8 cellular contexts compared by ENCODE assay signal in the genomic region with DNA sequence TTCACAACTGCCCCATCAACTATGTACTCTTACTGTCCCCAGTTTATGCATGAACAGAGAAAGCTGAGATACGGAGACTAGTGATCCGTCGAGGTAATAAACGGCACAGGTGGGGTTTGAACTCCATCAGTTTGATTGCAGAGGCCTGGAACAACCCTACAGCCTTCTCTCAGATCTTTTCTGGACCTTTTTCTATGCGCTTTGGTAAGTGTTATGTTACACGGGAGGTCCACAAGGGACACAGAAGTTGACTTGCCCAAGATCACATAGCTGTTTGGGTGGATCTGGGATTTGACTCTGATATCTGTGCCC. TPM values are rescaled to one million over a fixed set of nuclear protein-coding genes. Genes with fewer than 3 reads are reported as not detected.
DNase-seq lines count a peak whose midpoint lies in the region; ATAC-seq and TF ChIP-seq lines count a peak whose summit lies in the region.

No MANE protein-coding gene starts in this region.

- H3K36me3 ChIP-seq in BE2C: peaks cover 9% of the 10 kb centered on the region

- no peaks in the 10 kb centered on the region for H3K9me3 ChIP-seq in BE2C

- peaks cover 7 to 10% of the 10 kb centered on the region in 2 donors for H3K4me1 Mint-ChIP-seq in natural killer cell treated with Interleukin-12 subunit alpha and Interleukin-12 subunit beta and Interleukin-15 and Interleukin-18, amount 100 ng/mL, for 72 hours (ENCODE audit: low read depth in 2 of 2)

- DNase-seq in BE2C (no peak), coronary artery (ENCODE audit: low spot score) (no peak), cerebellar nuclear complex (lab: John Stamatoyannopoulos, UW) (no peak), kidney tubule cell (ENCODE audit: low spot score) (no peak), iPS-NIHi7 (ENCODE audit: extremely low spot score) (no peak), HK-2 (ENCODE audit: unreplicated experiment) (no peak)
- DNase-seq in natural killer cell treated with Interleukin-12 subunit alpha and Interleukin-12 subunit beta and Interleukin-15 and Interleukin-18, amount 100 ng/mL, for 72 hours (ENCODE audit: low spot score): no peak

- H3K27me3 Mint-ChIP-seq in natural killer cell treated with Interleukin-12 subunit alpha and Interleukin-12 subunit beta and Interleukin-15 and Interleukin-18, amount 100 ng/mL, for 72 hours: peaks cover 5 to 8% of the 10 kb centered on the region in 2 donors

- no peaks in the 10 kb centered on the region for H3K9me3 Mint-ChIP-seq in natural killer cell treated with Interleukin-12 subunit alpha and Interleukin-12 subunit beta and Interleukin-15 and Interleukin-18, amount 100 ng/mL, for 72 hours

- peak overlapping the region; percentile 48 for H3K4me3 Mint-ChIP-seq in natural killer cell treated with Interleukin-12 subunit alpha and Interleukin-12 subunit beta and Interleukin-15 and Interleukin-18, amount 100 ng/mL, for 72 hours

- no peaks in the 10 kb centered on the region for H3K4me1 ChIP-seq in BE2C

- peak overlapping the region; percentile 48 to 93 for H3K27ac Mint-ChIP-seq in natural killer cell treated with Interleukin-12 subunit alpha and Interleukin-12 subunit beta and Interleukin-15 and Interleukin-18, amount 100 ng/mL, for 72 hours

- H3K4me3 ChIP-seq in BE2C (ENCODE audit: low read depth, low read length): peak overlapping the region; percentile 56
- H3K4me3 ChIP-seq in coronary artery: peak overlapping the region; percentile 98

- no peaks in the 10 kb centered on the region for H3K27me3 ChIP-seq in BE2C

- TF ChIP-seq CTCF in BE2C (IDR thresholded peaks at IDR 0.05; ENCODE audit: low read depth, low read length) (no peak), LNCAP (IDR thresholded peaks at IDR 0.05) (0 out of 2 replicates have a peak, but pooled peaks have one; percentile 1), coronary artery (IDR thresholded peaks at IDR 0.05) (peak; percentile 7)

- ATAC-seq in natural killer cell treated with Interleukin-12 subunit alpha and Interleukin-12 subunit beta and Interleukin-15 and Interleukin-18, amount 100 ng/mL, for 72 hours: no peak

- peak overlapping the region; percentile 59 to 100 for H3K27ac ChIP-seq in coronary artery

- no peaks in the 10 kb centered on the region for H3K36me3 Mint-ChIP-seq in natural killer cell treated with Interleukin-12 subunit alpha and Interleukin-12 subunit beta and Interleukin-15 and Interleukin-18, amount 100 ng/mL, for 72 hours

RNA-seq across cellular contexts. Expression of a gene that starts 1.1 kb away (rescaled TPM):
- 70.7 TPM for polyA plus RNA-seq in BE2C (2012; ENCODE audit: insufficient read depth, insufficient read length, low read depth)
- 100 to 1,000 TPM in 1 of 2 donors, 10 to 100 TPM in 1; 85.3 to 116 TPM for total RNA-seq in natural killer cell treated with Interleukin-12 subunit alpha and Interleukin-12 subunit beta and Interleukin-15 and Interleukin-18, amount 100 ng/mL, for 72 hours

RNA-seq across cellular contexts. Expression of a gene that starts 29.4 kb away (rescaled TPM):
- polyA plus RNA-seq in BE2C (2012; ENCODE audit: insufficient read depth, insufficient read length, low read depth): 1.5 TPM
- total RNA-seq in natural killer cell treated with Interleukin-12 subunit alpha and Interleukin-12 subunit beta and Interleukin-15 and Interleukin-18, amount 100 ng/mL, for 72 hours: not detected

RNA-seq across cellular contexts. Expression of a gene that starts 45.8 kb away (rescaled TPM):
- polyA plus RNA-seq in BE2C (2012; ENCODE audit: insufficient read depth, insufficient read length, low read depth): 269 TPM
- under 1 TPM in 1 of 2 donors, not detected in 1; 0.86 TPM for total RNA-seq in natural killer cell treated with Interleukin-12 subunit alpha and Interleukin-12 subunit beta and Interleukin-15 and Interleukin-18, amount 100 ng/mL, for 72 hours

RNA-seq across cellular contexts. Expression of a gene that starts 56.3 kb away (rescaled TPM):
- not detected for polyA plus RNA-seq in BE2C (2012; ENCODE audit: insufficient read depth, insufficient read length, low read depth)
- total RNA-seq in natural killer cell treated with Interleukin-12 subunit alpha and Interleukin-12 subunit beta and Interleukin-15 and Interleukin-18, amount 100 ng/mL, for 72 hours: not detected
